ENCODE assay signal across 2 cellular contexts in the genomic region with DNA sequence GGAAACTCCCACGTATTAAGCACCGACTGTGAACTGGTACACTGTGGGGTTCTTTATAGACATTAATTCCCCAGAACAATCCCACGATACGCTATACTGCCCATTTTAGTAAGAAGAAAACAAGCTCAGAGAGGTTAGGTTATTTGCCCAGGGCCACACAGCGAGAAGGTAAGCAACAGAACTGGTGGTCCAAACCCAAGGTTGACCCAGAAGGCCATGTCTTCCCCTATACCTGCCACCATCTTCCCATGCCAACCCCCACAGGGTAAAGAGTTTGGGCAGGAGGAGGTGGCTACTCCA.
TF ChIP-seq lines count a peak whose summit lies in the region.

No MANE protein-coding gene starts in this region.

TF ChIP-seq in HEK293, 187 proteins besides CTCF, POLR2A, EP300 and RAD21:
- peak; percentile 73; the same call in 1 of the 2 replicates for TF ChIP-seq ZNF768 (tag by site-specific recombination; IDR thresholded peaks at IDR 0.05)
- TF ChIP-seq ZFP69B (tag by site-specific recombination; IDR thresholded peaks at IDR 0.05): no peak

TF ChIP-seq in H1, 55 proteins besides CTCF, POLR2A, EP300 and RAD21:
- TF ChIP-seq ASH2L (IDR thresholded peaks at IDR 0.05; ENCODE audit: low read length): peak; percentile 7
- peak; percentile 93 for TF ChIP-seq KDM1A (IDR thresholded peaks at IDR 0.05; ENCODE audit: borderline replicate concordance, low read length)
- no peak for TF ChIP-seq CHD1 (IDR thresholded peaks at IDR 0.05; ENCODE audit: low read depth, low read length)
- TF ChIP-seq KDM5A (IDR thresholded peaks at IDR 0.05; ENCODE audit: low read length): no peak
- TF ChIP-seq HDAC2 (IDR thresholded peaks at IDR 0.05; ENCODE audit: borderline replicate concordance in 1 of 2, low read depth in 2 of 2, low read length in 2 of 2): peak in 1 of 2 experiments; percentile 59; a peak in 1 of 4 replicates
